In the genomic region with DNA sequence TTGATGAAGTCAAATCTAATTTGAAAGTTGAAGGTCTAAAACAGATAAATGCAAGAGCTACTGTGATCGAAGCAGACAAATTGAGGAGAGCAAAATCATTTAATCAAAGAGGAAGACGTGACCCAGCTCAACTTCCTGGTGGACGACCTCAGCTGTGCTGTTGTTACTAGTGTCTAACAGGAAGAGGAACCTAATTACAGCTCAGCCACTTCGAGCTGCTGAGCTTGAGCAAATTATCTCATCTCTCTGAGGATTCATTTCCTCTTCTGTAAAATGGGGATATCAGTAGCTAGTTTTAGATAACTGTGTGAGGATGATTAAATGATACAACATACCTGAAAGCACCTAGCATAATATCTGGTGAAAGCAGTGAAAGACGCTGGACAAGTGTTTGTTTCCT, we compare ENCODE assay signal across 8 cellular contexts. TPM values are rescaled to one million over a fixed set of nuclear protein-coding genes. Genes with fewer than 3 reads are reported as not detected.
DNase-seq lines count a peak whose midpoint lies in the region; ATAC-seq and TF ChIP-seq lines count a peak whose summit lies in the region.

No MANE protein-coding gene starts in this region.

- H3K9ac ChIP-seq in MM.1S (ENCODE audit: low read length): no peak overlapping the region
- H3K9ac ChIP-seq in endodermal cell (ENCODE audit: extremely low read depth, low read length, poor library complexity, severe bottlenecking): no peak overlapping the region

- no peaks in the 10 kb centered on the region for H3K9me3 Mint-ChIP-seq in endodermal cell

- peak overlapping the region; percentile 7 for H3K27ac Mint-ChIP-seq in endodermal cell

- peak overlapping the region; percentile 11; the same call in 1 of the 2 replicates for H3K4me2 ChIP-seq in MM.1S (ENCODE audit: low read depth, low read length)

- peaks cover 2% of the 10 kb centered on the region for H3K27me3 Mint-ChIP-seq in endodermal cell (ENCODE audit: insufficient read depth)

- H3K36me3 ChIP-seq in MM.1S (replicated peaks; ENCODE audit: insufficient read depth, low read length) (no peaks in the 10 kb centered on the region), endodermal cell (ENCODE audit: control insufficient read depth, insufficient read depth, low read length) (no peaks in the 10 kb centered on the region)

- peak; percentile 78 for ATAC-seq in GM21360 (IDR thresholded peaks at IDR 0.05; ENCODE audit: unreplicated experiment)
- ATAC-seq in GM18870 (IDR thresholded peaks at IDR 0.05; ENCODE audit: unreplicated experiment): no peak

- H3K79me2 ChIP-seq in MM.1S (ENCODE audit: low read length): no peaks in the 10 kb centered on the region

- H3K27me3 ChIP-seq in MM.1S (replicated peaks; ENCODE audit: insufficient read depth, low read length): no peaks in the 10 kb centered on the region
- no peaks in the 10 kb centered on the region for H3K27me3 ChIP-seq in endodermal cell (ENCODE audit: control insufficient read depth, insufficient read depth, low read length, poor library complexity, severe bottlenecking)

- H3K4me1 Mint-ChIP-seq in endodermal cell: peaks cover 15% of the 10 kb centered on the region

- TF ChIP-seq CTCF in GM12864 (IDR thresholded peaks at IDR 0.05; ENCODE audit: low read depth, low read length, missing control alignments) (no peak), MM.1S (IDR thresholded peaks at IDR 0.05; ENCODE audit: low read length) (no peak), endodermal cell (conservative IDR thresholded peaks at IDR 0.05) (no peak)

- DNase-seq in GM12864 (ENCODE audit: low read depth) (peak; percentile 39), MM.1S (peak; percentile 36), endodermal cell (no peak), cortex of kidney (lab: John Stamatoyannopoulos, UW) (no peak), islet precursor cell (no peak), NCI-H526 treated with DMSO at 0.1 percent for 48 hours (lab: John Stamatoyannopoulos, UW) (no peak)

- no peaks in the 10 kb centered on the region for H3F3A ChIP-seq in MM.1S (ENCODE audit: insufficient read depth, low read length)

- H3K36me3 Mint-ChIP-seq in endodermal cell (ENCODE audit: low read depth): no peaks in the 10 kb centered on the region

- H3K4me1 ChIP-seq in MM.1S (ENCODE audit: low read length) (no peaks in the 10 kb centered on the region), endodermal cell (ENCODE audit: control insufficient read depth, insufficient read depth, low read length) (peaks cover 3% of the 10 kb centered on the region)

- H3K4me3 Mint-ChIP-seq in endodermal cell: no peak overlapping the region

- H3K9me3 ChIP-seq in MM.1S (replicated peaks; ENCODE audit: insufficient read depth, low read length): no peaks in the 10 kb centered on the region
- no peaks in the 10 kb centered on the region for H3K9me3 ChIP-seq in endodermal cell (ENCODE audit: control insufficient read depth, low read length)

- H3K4me3 ChIP-seq in GM12864 (ENCODE audit: low read depth, low read length) (no peak overlapping the region), MM.1S (ENCODE audit: low read length) (no peak overlapping the region), endodermal cell (ENCODE audit: low read length) (no peak overlapping the region)

- H2AFZ ChIP-seq in MM.1S (ENCODE audit: low read length): 0 out of 2 replicates have a peak overlapping the region, but pooled peaks have one; percentile 17

- no peaks in the 10 kb centered on the region for H3K9me2 ChIP-seq in MM.1S (replicated peaks; ENCODE audit: insufficient read depth, low read length)

- H4K20me1 ChIP-seq in MM.1S (ENCODE audit: insufficient read depth, low read length): no peaks in the 10 kb centered on the region

- H3K27ac ChIP-seq in MM.1S (ENCODE audit: low read length): no peak overlapping the region
- H3K27ac ChIP-seq in endodermal cell (ENCODE audit: low read depth, low read length): no peak overlapping the region

- 77 to 97% methylated on average over 3 to 5 of the region's 5 CpGs for WGBS in endodermal cell (ENCODE audit: insufficient coverage in 1 of 2, insufficient read length in 1 of 2), 2 experiments

RNA-seq across cellular contexts. Expression of gene OLFML1, which starts 48.6 kb away (rescaled TPM):
- 1 to 10 TPM in 1 of 2 donors, under 1 TPM in 1; 0.81 to 1.5 TPM for total RNA-seq in endodermal cell
- polyA plus RNA-seq in endodermal cell (2013, experiment 1 of 2): 0.75 TPM
- 0.66 TPM for polyA plus RNA-seq in endodermal cell (2013, experiment 2 of 2)

Comparison
In these comparisons a context has a peak if more than half of its experiments do, and no peak if none do; other contexts are left out.
1. DNase-seq: peak in GM12864 (single experiment) and MM.1S (single experiment); none in endodermal cell (single experiment), cortex of kidney (single experiment), islet precursor cell (single experiment) and NCI-H526 treated with DMSO at 0.1 percent for 48 hours (single experiment).